36 cellular contexts compared by ENCODE assay signal in genomic region chr6:11831653-11832052, GRCh38. TPM values are rescaled to one million over a fixed set of nuclear protein-coding genes. Genes with fewer than 3 reads are reported as not detected.
"Had no signal": no experiment of that assay in that cellular context is flagged by ENCODE, and none has a peak within 500 bp of the region (broad histone marks: within the 10 kb centered on the region; RNA-seq: fewer than 3 reads in every experiment).

No MANE protein-coding gene starts in this region.

- H3K27ac ChIP-seq: colonic mucosa, esophagus squamous epithelium, heart right ventricle, left ventricle myocardium inferior, neutrophil, testis, tibial artery had no signal

- H3K9me3 Mint-ChIP-seq: effector memory CD8-positive, alpha-beta T cell; immature natural killer cell; memory B cell; mesothelial cell of epicardium; natural killer cell treated with Interleukin-12 subunit alpha and Interleukin-12 subunit beta and Interleukin-15 and Interleukin-18, amount 100 ng/mL, for 72 hours; neural crest cell had no signal

- H3K27me3 ChIP-seq: colonic mucosa, esophagus squamous epithelium, heart right ventricle, neutrophil, pancreas, testis, tibial artery had no signal

- ATAC-seq: effector memory CD8-positive, alpha-beta T cell; heart right ventricle; left colon; mucosa of descending colon; natural killer cell treated with Interleukin-12 subunit alpha and Interleukin-12 subunit beta and Interleukin-15 and Interleukin-18, amount 100 ng/mL, for 72 hours; pancreas; sciatic nerve; stimulated activated naive CD8-positive, alpha-beta T cell treated with anti-CD3 and anti-CD28 coated beads, Interleukin-15, Interleukin-2, amounts not matched to agents 100 U/mL and 50 U/mL, for 24 hours had no signal

- H3K27me3 Mint-ChIP-seq: type B pancreatic cell had no signal

- FAIRE-seq: endometrium, pancreas had no signal

- H3K4me2 ChIP-seq: smooth muscle cell had no signal

- H3K4me1 ChIP-seq: colonic mucosa, left ventricle myocardium inferior, testis, tibial artery had no signal

- H3K4me1 Mint-ChIP-seq: immature natural killer cell had no signal

- H3K9me3 ChIP-seq: colonic mucosa, esophagus squamous epithelium, heart right ventricle, left ventricle myocardium inferior, mucosa of descending colon, neutrophil, pancreas, testis, tibial artery had no signal

- H3K4me3 Mint-ChIP-seq: effector memory CD8-positive, alpha-beta T cell; immature natural killer cell; memory B cell; mesothelial cell of epicardium; natural killer cell treated with Interleukin-12 subunit alpha and Interleukin-12 subunit beta and Interleukin-15 and Interleukin-18, amount 100 ng/mL, for 72 hours; neural crest cell; type B pancreatic cell had no signal

- H3K4me3 ChIP-seq: colonic mucosa, esophagus squamous epithelium, heart right ventricle, left ventricle myocardium inferior, lung, mucosa of descending colon, pancreas, smooth muscle cell, testis, tibial artery had no signal

- H3K36me3 ChIP-seq: colonic mucosa, esophagus squamous epithelium, heart right ventricle, left ventricle myocardium inferior, neutrophil, pancreas, tibial artery had no signal

- H3K36me3 Mint-ChIP-seq: immature natural killer cell; memory B cell; mesothelial cell of epicardium; naive B cell; natural killer cell treated with Interleukin-12 subunit alpha and Interleukin-12 subunit beta and Interleukin-15 and Interleukin-18, amount 100 ng/mL, for 72 hours; type B pancreatic cell had no signal

- H3K27ac Mint-ChIP-seq: effector memory CD8-positive, alpha-beta T cell; immature natural killer cell; memory B cell; mesothelial cell of epicardium; natural killer cell treated with Interleukin-12 subunit alpha and Interleukin-12 subunit beta and Interleukin-15 and Interleukin-18, amount 100 ng/mL, for 72 hours; type B pancreatic cell had no signal

- DNase-seq: colonic mucosa; dermis blood vessel endothelial cell; effector memory CD8-positive, alpha-beta T cell; erythroblast; esophagus squamous epithelium; foreskin melanocyte; glutamatergic neuron; heart right ventricle; hippocampal formation; immature natural killer cell; islet precursor cell; kidney glomerular epithelial cell; left colon; left ventricle myocardium inferior; mucosa of descending colon; naive B cell; pancreas; retina; stimulated activated CD4-positive, alpha-beta T cell treated with anti-CD3 and anti-CD28 coated beads, Interleukin-12 subunit alpha, Interleukin-12 subunit beta, amount 100 ng/mL, for 4 hours; stimulated activated CD4-positive, alpha-beta T cell treated with anti-CD3 and anti-CD28 coated beads, Interleukin-1b, Interleukin-23, amount 100 ng/mL, for 48 hours; stimulated activated CD4-positive, alpha-beta T cell treated with anti-CD3 and anti-CD28 coated beads, Interleukin-4, amount 100 ng/mL, for 1 hour; stimulated activated CD8-positive, alpha-beta memory T cell treated with anti-CD3 and anti-CD28 coated beads, Interleukin-4, amount 100 ng/mL, for 48 hours; stimulated activated naive CD8-positive, alpha-beta T cell treated with anti-CD3 and anti-CD28 coated beads, Interleukin-15, Interleukin-2, amounts not matched to agents 100 U/mL and 50 U/mL, for 24 hours; substantia nigra; testis; tibial artery had no signal

RNA-seq across cellular contexts. Expression of gene ADTRP, which starts 53.0 kb away (rescaled TPM):
- total RNA-seq: neural crest cell had no signal
- polyA plus RNA-seq: immature natural killer cell had no signal
